8 cellular contexts compared by ENCODE assay signal in genomic region chr13:109785892-109786450, GRCh38. TPM values are rescaled to one million over a fixed set of nuclear protein-coding genes. Genes with fewer than 3 reads are reported as not detected.
DNase-seq lines count a peak whose midpoint lies in the region; ATAC-seq and TF ChIP-seq lines count a peak whose summit lies in the region.

No MANE protein-coding gene starts in this region.

- no peaks in the 10 kb centered on the region for H4K20me1 ChIP-seq in neural cell (ENCODE audit: insufficient read depth)

- peak overlapping the region; percentile 74 for H3K9ac ChIP-seq in ES-I3 (ENCODE audit: low read depth, low read length)
- peak overlapping the region; percentile 77 for H3K9ac ChIP-seq in neural cell (ENCODE audit: low read length)

- H3K9me3 ChIP-seq in ES-I3 (ENCODE audit: control insufficient read depth, insufficient read depth, low read length) (no peaks in the 10 kb centered on the region), neural cell (ENCODE audit: low read length) (no peaks in the 10 kb centered on the region)

- no peak overlapping the region for H2AFZ ChIP-seq in neural cell (ENCODE audit: low read depth, low read length)

- peak overlapping the region; percentile 62 for H3K27ac ChIP-seq in neural cell (ENCODE audit: low read length)

- peak overlapping the region; percentile 87 for H3K4me3 ChIP-seq in neural cell (ENCODE audit: low read length)

- DNase-seq in NCI-H1105 (lab: John Stamatoyannopoulos, UW) (peak; percentile 65), NCI-H774 (lab: John Stamatoyannopoulos, UW) (no peak), NCI-H2171 treated with DMSO at 0.1 percent for 48 hours (lab: John Stamatoyannopoulos, UW) (no peak), NCI-H187 (lab: John Stamatoyannopoulos, UW) (no peak)
- peak; percentile 39 for DNase-seq in effector CD4-positive, alpha-beta T cell

- peak; percentile 6 for ATAC-seq in GM21515 (IDR thresholded peaks at IDR 0.05; ENCODE audit: unreplicated experiment)

- 0 out of 2 replicates have a peak, but pooled peaks cover 2% of the 10 kb centered on the region for H3K4me1 ChIP-seq in ES-I3 (ENCODE audit: insufficient read depth, low read length)

- H3K27me3 ChIP-seq in neural cell (ENCODE audit: insufficient read depth, low read depth, low read length), result no peaks in the 10 kb centered on the region

- H3K36me3 ChIP-seq in ES-I3 (ENCODE audit: insufficient read depth, low read length), result peaks cover 4% of the 10 kb centered on the region
- peaks cover 3% of the 10 kb centered on the region for H3K36me3 ChIP-seq in neural cell (ENCODE audit: insufficient read depth, low read length)

- TF ChIP-seq RAD21 in neural cell (conservative IDR thresholded peaks at IDR 0.05), result no peak

- peaks cover 3% of the 10 kb centered on the region for H3F3A ChIP-seq in neural cell (ENCODE audit: insufficient read depth, low read length, poor library complexity, severe bottlenecking)

- H3K79me2 ChIP-seq in neural cell (replicated peaks; ENCODE audit: insufficient read depth, low read length), result peaks cover 9% of the 10 kb centered on the region

- H3K4me2 ChIP-seq in neural cell (ENCODE audit: low read length), result no peak overlapping the region

- TF ChIP-seq CTCF in neural cell (IDR thresholded peaks at IDR 0.05; ENCODE audit: poor library complexity, severe bottlenecking), result no peak

- no peak for TF ChIP-seq EP300 in neural cell (conservative IDR thresholded peaks at IDR 0.05; ENCODE audit: poor library complexity, severe bottlenecking)

- no peaks in the 10 kb centered on the region for H3K9me2 ChIP-seq in neural cell (ENCODE audit: insufficient read depth, low read length)

TF ChIP-seq in neural cell, 6 proteins besides CTCF, POLR2A, EP300 and RAD21:
- TF ChIP-seq MXI1 (conservative IDR thresholded peaks at IDR 0.05; ENCODE audit: poor library complexity, severe bottlenecking) (no peak), POLR2AphosphoS5 (IDR thresholded peaks at IDR 0.05) (peak; percentile 3)

RNA-seq across cellular contexts. Expression of gene IRS2, which starts 0.4 kb away (rescaled TPM):
- 5.8 and 7.1 TPM in 2 replicates for polyA plus RNA-seq in neural cell
- polyA minus RNA-seq in neural cell, result 13.8 and 15.6 TPM in 2 replicates

Comparison
In these comparisons a context has a peak if more than half of its experiments do, and no peak if none do; other contexts are left out.
1. DNase-seq: peak in NCI-H1105 (single experiment) and effector CD4-positive, alpha-beta T cell (single experiment); none in NCI-H774 (single experiment), NCI-H2171 treated with DMSO at 0.1 percent for 48 hours (single experiment) and NCI-H187 (0 of 2).